1 cellular context compared by ENCODE assay signal in the genomic region with DNA sequence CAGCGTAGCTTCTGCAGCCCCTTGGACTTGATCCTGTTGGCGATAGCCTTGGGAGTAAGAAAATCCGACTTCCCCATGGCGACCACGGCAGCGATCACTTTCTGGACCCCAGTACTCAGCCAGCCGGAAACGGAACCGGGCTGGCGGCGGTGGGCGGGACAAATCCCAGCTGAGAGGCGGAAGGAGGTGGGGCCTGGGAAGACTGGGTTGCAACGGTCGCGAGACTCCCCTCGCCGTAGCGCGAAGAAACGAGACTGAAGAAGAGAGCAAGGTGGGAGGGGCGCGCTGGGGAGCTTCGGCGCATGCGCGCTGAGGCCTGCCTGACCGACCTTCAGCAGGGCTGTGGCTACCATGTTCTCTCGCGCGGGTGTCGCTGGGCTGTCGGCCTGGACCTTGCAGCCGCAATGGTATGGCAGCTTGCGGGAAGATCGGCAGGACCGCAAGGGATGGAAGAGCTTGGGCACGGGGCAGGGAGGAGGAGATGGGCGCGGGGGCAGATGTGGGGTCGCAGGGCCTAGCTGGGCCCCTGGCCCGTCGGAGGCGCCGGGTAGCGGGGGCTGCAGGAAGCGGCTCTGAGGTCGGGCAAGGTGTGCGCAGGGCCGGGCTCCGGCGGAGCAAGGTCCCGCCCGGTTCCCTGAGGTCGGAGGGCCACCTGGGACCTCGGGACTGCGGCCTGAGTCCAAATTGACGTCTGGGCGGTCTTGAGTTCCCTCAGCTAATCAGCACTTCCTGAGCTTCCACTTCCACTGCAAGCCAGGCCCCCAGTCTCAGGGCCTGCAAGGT.
TF ChIP-seq lines count a peak whose summit lies in the region.

A gene (plus strand): TSS at position 321 of the 783 bp plus-strand sequence. CDS start 31 bp downstream, at position 352.
A gene with protein sequence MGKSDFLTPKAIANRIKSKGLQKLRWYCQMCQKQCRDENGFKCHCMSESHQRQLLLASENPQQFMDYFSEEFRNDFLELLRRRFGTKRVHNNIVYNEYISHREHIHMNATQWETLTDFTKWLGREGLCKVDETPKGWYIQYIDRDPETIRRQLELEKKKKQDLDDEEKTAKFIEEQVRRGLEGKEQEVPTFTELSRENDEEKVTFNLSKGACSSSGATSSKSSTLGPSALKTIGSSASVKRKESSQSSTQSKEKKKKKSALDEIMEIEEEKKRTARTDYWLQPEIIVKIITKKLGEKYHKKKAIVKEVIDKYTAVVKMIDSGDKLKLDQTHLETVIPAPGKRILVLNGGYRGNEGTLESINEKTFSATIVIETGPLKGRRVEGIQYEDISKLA (minus strand): TSS at position 137 of the 783 bp plus-strand sequence. CDS start 60 bp downstream, at position 77.

TF ChIP-seq in GM12878, 131 proteins besides CTCF, POLR2A, EP300 and RAD21 (continued from another document and continues in another):
- TF ChIP-seq, protein P1, sequence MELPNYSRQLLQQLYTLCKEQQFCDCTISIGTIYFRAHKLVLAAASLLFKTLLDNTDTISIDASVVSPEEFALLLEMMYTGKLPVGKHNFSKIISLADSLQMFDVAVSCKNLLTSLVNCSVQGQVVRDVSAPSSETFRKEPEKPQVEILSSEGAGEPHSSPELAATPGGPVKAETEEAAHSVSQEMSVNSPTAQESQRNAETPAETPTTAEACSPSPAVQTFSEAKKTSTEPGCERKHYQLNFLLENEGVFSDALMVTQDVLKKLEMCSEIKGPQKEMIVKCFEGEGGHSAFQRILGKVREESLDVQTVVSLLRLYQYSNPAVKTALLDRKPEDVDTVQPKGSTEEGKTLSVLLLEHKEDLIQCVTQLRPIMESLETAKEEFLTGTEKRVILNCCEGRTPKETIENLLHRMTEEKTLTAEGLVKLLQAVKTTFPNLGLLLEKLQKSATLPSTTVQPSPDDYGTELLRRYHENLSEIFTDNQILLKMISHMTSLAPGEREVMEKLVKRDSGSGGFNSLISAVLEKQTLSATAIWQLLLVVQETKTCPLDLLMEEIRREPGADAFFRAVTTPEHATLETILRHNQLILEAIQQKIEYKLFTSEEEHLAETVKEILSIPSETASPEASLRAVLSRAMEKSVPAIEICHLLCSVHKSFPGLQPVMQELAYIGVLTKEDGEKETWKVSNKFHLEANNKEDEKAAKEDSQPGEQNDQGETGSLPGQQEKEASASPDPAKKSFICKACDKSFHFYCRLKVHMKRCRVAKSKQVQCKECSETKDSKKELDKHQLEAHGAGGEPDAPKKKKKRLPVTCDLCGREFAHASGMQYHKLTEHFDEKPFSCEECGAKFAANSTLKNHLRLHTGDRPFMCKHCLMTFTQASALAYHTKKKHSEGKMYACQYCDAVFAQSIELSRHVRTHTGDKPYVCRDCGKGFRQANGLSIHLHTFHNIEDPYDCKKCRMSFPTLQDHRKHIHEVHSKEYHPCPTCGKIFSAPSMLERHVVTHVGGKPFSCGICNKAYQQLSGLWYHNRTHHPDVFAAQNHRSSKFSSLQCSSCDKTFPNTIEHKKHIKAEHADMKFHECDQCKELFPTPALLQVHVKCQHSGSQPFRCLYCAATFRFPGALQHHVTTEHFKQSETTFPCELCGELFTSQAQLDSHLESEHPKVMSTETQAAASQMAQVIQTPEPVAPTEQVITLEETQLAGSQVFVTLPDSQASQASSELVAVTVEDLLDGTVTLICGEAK (IDR thresholded peaks at IDR 0.05; ENCODE audit: borderline replicate concordance) = peak; percentile 91
- TF ChIP-seq, protein P2, sequence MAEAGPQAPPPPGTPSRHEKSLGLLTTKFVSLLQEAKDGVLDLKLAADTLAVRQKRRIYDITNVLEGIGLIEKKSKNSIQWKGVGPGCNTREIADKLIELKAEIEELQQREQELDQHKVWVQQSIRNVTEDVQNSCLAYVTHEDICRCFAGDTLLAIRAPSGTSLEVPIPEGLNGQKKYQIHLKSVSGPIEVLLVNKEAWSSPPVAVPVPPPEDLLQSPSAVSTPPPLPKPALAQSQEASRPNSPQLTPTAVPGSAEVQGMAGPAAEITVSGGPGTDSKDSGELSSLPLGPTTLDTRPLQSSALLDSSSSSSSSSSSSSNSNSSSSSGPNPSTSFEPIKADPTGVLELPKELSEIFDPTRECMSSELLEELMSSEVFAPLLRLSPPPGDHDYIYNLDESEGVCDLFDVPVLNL (IDR thresholded peaks at IDR 0.05; ENCODE audit: low read depth, low read length) = 0 out of 2 replicates have a peak, but pooled peaks have one; percentile 32
- TF ChIP-seq IKZF2 (IDR thresholded peaks at IDR 0.05) = no peak
- TF ChIP-seq TAF1 (IDR thresholded peaks at IDR 0.05; ENCODE audit: borderline replicate concordance, low read depth, low read length) = no peak; the same call in 1 of the 2 replicates
- TF ChIP-seq, protein P3, sequence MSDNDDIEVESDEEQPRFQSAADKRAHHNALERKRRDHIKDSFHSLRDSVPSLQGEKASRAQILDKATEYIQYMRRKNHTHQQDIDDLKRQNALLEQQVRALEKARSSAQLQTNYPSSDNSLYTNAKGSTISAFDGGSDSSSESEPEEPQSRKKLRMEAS (IDR thresholded peaks at IDR 0.05; ENCODE audit: low read depth, low read length) = 0 out of 2 replicates have a peak, but pooled peaks have one; percentile 14
- TF ChIP-seq TCF3 (IDR thresholded peaks at IDR 0.05; ENCODE audit: borderline replicate concordance, insufficient read depth, low read depth, low read length) = peak; percentile 23; the same call in 1 of the 2 replicates
- TF ChIP-seq TCF12 (IDR thresholded peaks at IDR 0.05; ENCODE audit: low read depth, low read length) = no peak
- peak; percentile 25; the same call in 1 of the 2 replicates for TF ChIP-seq MXI1 (IDR thresholded peaks at IDR 0.05; ENCODE audit: low read depth, low read length)
- no peak for TF ChIP-seq ZBED1 (IDR thresholded peaks at IDR 0.05; ENCODE audit: borderline replicate concordance)
- TF ChIP-seq, protein P4, sequence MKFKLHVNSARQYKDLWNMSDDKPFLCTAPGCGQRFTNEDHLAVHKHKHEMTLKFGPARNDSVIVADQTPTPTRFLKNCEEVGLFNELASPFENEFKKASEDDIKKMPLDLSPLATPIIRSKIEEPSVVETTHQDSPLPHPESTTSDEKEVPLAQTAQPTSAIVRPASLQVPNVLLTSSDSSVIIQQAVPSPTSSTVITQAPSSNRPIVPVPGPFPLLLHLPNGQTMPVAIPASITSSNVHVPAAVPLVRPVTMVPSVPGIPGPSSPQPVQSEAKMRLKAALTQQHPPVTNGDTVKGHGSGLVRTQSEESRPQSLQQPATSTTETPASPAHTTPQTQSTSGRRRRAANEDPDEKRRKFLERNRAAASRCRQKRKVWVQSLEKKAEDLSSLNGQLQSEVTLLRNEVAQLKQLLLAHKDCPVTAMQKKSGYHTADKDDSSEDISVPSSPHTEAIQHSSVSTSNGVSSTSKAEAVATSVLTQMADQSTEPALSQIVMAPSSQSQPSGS (IDR thresholded peaks at IDR 0.05; ENCODE audit: low read length) = no peak
- TF ChIP-seq JUND (IDR thresholded peaks at IDR 0.05; ENCODE audit: low read depth, low read length) = no peak
- TF ChIP-seq, protein P5, sequence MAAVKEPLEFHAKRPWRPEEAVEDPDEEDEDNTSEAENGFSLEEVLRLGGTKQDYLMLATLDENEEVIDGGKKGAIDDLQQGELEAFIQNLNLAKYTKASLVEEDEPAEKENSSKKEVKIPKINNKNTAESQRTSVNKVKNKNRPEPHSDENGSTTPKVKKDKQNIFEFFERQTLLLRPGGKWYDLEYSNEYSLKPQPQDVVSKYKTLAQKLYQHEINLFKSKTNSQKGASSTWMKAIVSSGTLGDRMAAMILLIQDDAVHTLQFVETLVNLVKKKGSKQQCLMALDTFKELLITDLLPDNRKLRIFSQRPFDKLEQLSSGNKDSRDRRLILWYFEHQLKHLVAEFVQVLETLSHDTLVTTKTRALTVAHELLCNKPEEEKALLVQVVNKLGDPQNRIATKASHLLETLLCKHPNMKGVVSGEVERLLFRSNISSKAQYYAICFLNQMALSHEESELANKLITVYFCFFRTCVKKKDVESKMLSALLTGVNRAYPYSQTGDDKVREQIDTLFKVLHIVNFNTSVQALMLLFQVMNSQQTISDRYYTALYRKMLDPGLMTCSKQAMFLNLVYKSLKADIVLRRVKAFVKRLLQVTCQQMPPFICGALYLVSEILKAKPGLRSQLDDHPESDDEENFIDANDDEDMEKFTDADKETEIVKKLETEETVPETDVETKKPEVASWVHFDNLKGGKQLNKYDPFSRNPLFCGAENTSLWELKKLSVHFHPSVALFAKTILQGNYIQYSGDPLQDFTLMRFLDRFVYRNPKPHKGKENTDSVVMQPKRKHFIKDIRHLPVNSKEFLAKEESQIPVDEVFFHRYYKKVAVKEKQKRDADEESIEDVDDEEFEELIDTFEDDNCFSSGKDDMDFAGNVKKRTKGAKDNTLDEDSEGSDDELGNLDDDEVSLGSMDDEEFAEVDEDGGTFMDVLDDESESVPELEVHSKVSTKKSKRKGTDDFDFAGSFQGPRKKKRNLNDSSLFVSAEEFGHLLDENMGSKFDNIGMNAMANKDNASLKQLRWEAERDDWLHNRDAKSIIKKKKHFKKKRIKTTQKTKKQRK (IDR thresholded peaks at IDR 0.05; ENCODE audit: low read depth, low read length) = no peak
- no peak for TF ChIP-seq ZZZ3 (IDR thresholded peaks at IDR 0.05; ENCODE audit: control insufficient read depth, insufficient read length, low read depth)
- TF ChIP-seq, protein P6, sequence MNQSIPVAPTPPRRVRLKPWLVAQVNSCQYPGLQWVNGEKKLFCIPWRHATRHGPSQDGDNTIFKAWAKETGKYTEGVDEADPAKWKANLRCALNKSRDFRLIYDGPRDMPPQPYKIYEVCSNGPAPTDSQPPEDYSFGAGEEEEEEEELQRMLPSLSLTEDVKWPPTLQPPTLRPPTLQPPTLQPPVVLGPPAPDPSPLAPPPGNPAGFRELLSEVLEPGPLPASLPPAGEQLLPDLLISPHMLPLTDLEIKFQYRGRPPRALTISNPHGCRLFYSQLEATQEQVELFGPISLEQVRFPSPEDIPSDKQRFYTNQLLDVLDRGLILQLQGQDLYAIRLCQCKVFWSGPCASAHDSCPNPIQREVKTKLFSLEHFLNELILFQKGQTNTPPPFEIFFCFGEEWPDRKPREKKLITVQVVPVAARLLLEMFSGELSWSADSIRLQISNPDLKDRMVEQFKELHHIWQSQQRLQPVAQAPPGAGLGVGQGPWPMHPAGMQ (IDR thresholded peaks at IDR 0.05; ENCODE audit: borderline replicate concordance) = peak; percentile 85
- no peak for TF ChIP-seq MYB (IDR thresholded peaks at IDR 0.05; ENCODE audit: borderline replicate concordance, low read depth, low read length)
- TF ChIP-seq ATF7 (IDR thresholded peaks at IDR 0.05; ENCODE audit: low read depth) = no peak
- TF ChIP-seq, protein P7, sequence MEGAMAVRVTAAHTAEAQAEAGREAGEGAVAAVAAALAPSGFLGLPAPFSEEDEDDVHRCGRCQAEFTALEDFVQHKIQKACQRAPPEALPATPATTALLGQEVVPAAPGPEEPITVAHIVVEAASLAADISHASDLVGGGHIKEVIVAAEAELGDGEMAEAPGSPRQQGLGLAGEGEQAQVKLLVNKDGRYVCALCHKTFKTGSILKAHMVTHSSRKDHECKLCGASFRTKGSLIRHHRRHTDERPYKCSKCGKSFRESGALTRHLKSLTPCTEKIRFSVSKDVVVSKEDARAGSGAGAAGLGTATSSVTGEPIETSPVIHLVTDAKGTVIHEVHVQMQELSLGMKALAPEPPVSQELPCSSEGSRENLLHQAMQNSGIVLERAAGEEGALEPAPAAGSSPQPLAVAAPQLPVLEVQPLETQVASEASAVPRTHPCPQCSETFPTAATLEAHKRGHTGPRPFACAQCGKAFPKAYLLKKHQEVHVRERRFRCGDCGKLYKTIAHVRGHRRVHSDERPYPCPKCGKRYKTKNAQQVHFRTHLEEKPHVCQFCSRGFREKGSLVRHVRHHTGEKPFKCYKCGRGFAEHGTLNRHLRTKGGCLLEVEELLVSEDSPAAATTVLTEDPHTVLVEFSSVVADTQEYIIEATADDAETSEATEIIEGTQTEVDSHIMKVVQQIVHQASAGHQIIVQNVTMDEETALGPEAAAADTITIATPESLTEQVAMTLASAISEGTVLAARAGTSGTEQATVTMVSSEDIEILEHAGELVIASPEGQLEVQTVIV (IDR thresholded peaks at IDR 0.05; ENCODE audit: borderline replicate concordance, partially characterized antibody) = peak; percentile 37
- no peak for TF ChIP-seq SMC3 (IDR thresholded peaks at IDR 0.05; ENCODE audit: borderline replicate concordance, low read length)
- 0 out of 2 replicates have a peak, but pooled peaks have one; percentile 61 for TF ChIP-seq PML (IDR thresholded peaks at IDR 0.05; ENCODE audit: low read length)
- no peak for TF ChIP-seq NFIC (IDR thresholded peaks at IDR 0.05; ENCODE audit: low read depth, low read length)
- TF ChIP-seq, protein P8, sequence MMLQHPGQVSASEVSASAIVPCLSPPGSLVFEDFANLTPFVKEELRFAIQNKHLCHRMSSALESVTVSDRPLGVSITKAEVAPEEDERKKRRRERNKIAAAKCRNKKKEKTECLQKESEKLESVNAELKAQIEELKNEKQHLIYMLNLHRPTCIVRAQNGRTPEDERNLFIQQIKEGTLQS (IDR thresholded peaks at IDR 0.05; ENCODE audit: borderline replicate concordance, extremely low read depth, low read depth, low read length) = no peak
- TF ChIP-seq MEF2B (IDR thresholded peaks at IDR 0.05; ENCODE audit: partially characterized antibody, poor library complexity, severe bottlenecking) = no peak
- no peak for TF ChIP-seq CBX3 (IDR thresholded peaks at IDR 0.05; ENCODE audit: borderline replicate concordance, low read depth)
- TF ChIP-seq NFXL1 (IDR thresholded peaks at IDR 0.05; ENCODE audit: borderline replicate concordance) = no peak
- peak; percentile 92 for TF ChIP-seq CBFB (IDR thresholded peaks at IDR 0.05; ENCODE audit: low read depth)
- TF ChIP-seq POLR2AphosphoS2 (IDR thresholded peaks at IDR 0.05; ENCODE audit: low read depth, low read length) = peak; percentile 83; the same call in 1 of the 2 replicates
- TF ChIP-seq STAT3 (IDR thresholded peaks at IDR 0.05; ENCODE audit: low read depth, low read length) = no peak
- peak; percentile 53 for TF ChIP-seq NRF1 (conservative IDR thresholded peaks at IDR 0.05; ENCODE audit: low read depth, low read length)
- TF ChIP-seq CEBPB (IDR thresholded peaks at IDR 0.05; ENCODE audit: borderline replicate concordance in 1 of 2, low read depth in 2 of 2, low read length in 2 of 2) = no peak
- TF ChIP-seq SIX5 (IDR thresholded peaks at IDR 0.05; ENCODE audit: low read depth, low read length, severe bottlenecking) = no peak
- TF ChIP-seq CHD1 (IDR thresholded peaks at IDR 0.05; ENCODE audit: low read depth, low read length) = no peak
- no peak for TF ChIP-seq KDM1A (IDR thresholded peaks at IDR 0.05; ENCODE audit: borderline replicate concordance)
- TF ChIP-seq, protein P9, sequence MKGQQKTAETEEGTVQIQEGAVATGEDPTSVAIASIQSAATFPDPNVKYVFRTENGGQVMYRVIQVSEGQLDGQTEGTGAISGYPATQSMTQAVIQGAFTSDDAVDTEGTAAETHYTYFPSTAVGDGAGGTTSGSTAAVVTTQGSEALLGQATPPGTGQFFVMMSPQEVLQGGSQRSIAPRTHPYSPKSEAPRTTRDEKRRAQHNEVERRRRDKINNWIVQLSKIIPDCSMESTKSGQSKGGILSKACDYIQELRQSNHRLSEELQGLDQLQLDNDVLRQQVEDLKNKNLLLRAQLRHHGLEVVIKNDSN (IDR thresholded peaks at IDR 0.05; ENCODE audit: borderline replicate concordance, extremely low read length, insufficient read depth, low read depth, low read length) = no peak
- no peak; the same call in 1 of the 2 replicates for TF ChIP-seq BACH1 (IDR thresholded peaks at IDR 0.05; ENCODE audit: borderline replicate concordance)
- 0 out of 2 replicates have a peak, but pooled peaks have one; percentile 36 for TF ChIP-seq DPF2 (IDR thresholded peaks at IDR 0.05)
